ENCODE assay signal across 8 cellular contexts in genomic region chr22:37817705-37818311, GRCh38. TPM values are rescaled to one million over a fixed set of nuclear protein-coding genes. Genes with fewer than 3 reads are reported as not detected.
A peak's percentile ranks its signal among the peaks of the same experiment; 100 is the strongest.
DNase-seq lines count a peak whose midpoint lies in the region; ATAC-seq and TF ChIP-seq lines count a peak whose summit lies in the region.

No MANE protein-coding gene starts in this region.

- peaks cover 0 to 7% (median 0%) of the 10 kb centered on the region in 45 donors for H3K27me3 ChIP-seq in dorsolateral prefrontal cortex
- peaks cover 39% of the 10 kb centered on the region for H3K27me3 ChIP-seq in lower lobe of right lung (ENCODE audit: low read depth)

- no peaks in the 10 kb centered on the region for H3K36me3 ChIP-seq in lower lobe of right lung

- peak overlapping the region; percentile 21 to 70 (median 52) for H3K4me3 ChIP-seq in dorsolateral prefrontal cortex
- H3K4me3 ChIP-seq in lower lobe of right lung, result peak overlapping the region; percentile 49

- H3K4me1 ChIP-seq in lower lobe of right lung, result peaks cover 20% of the 10 kb centered on the region

- intact Hi-C loops in dorsolateral prefrontal cortex (cut with DNase I), result loop anchor here (1.0 to 10.0 kb wide), 5 partner anchors 45 to 149 kb away; partner anchors contain the start of genes C22orf23 (in 1 of the 2) and POLR2F (in 1 of the 2)
- intact Hi-C loops in lower lobe of right lung (cut with DNase I), result loop anchor here (10.0 kb wide), 1 partner anchor 47 kb away; no protein-coding TSS in a partner anchor

- TF ChIP-seq CTCF in C4-2B (conservative IDR thresholded peaks at IDR 0.05) (peak; percentile 98), dorsolateral prefrontal cortex (IDR thresholded peaks at IDR 0.05 in 54 of 56, conservative IDR thresholded peaks at IDR 0.05 in 2 of 56; ENCODE audit: low read depth in 1 of 56, partially characterized antibody in 56 of 56) (peak; percentile 84 to 99 (median 97)), lower lobe of right lung (IDR thresholded peaks at IDR 0.05) (peak; percentile 96)

- ATAC-seq in HG02588 (IDR thresholded peaks at IDR 0.05; ENCODE audit: unreplicated experiment) (peak; percentile 48), lower lobe of right lung (peak; percentile 95 to 96), HG03469 (IDR thresholded peaks at IDR 0.05; ENCODE audit: unreplicated experiment) (no peak)

- H3K27ac ChIP-seq in C4-2B, result no peak overlapping the region
- peak overlapping the region in 40 of 59 donors; percentile 15 to 81 (median 59) for H3K27ac ChIP-seq in dorsolateral prefrontal cortex
- no peak overlapping the region for H3K27ac ChIP-seq in lower lobe of right lung

- no peaks in the 10 kb centered on the region for H3K9me3 ChIP-seq in lower lobe of right lung

- DNase-seq in NCI-H526 (lab: John Stamatoyannopoulos, UW) (peak; percentile 37 to 78), dorsolateral prefrontal cortex (peak; percentile 70 to 92 (median 81)), lower lobe of right lung (peak; percentile 83)
- DNase-seq in activated CD4-positive, alpha-beta T cell treated with anti-CD3 and anti-CD28 coated beads, Interleukin-2, amount 50 U/mL, for 4 hours, result peak; percentile 76 to 77
- DNase-seq in stimulated activated CD4-positive, alpha-beta T cell treated with anti-CD3 and anti-CD28 coated beads, Interleukin-4, amount 100 ng/mL, for 24 hours, result peak; percentile 84

RNA-seq across cellular contexts. Expression of gene GALR3, which starts 5.4 kb away (rescaled TPM):
- total RNA-seq in dorsolateral prefrontal cortex, result 1 to 10 TPM in 16 of 120 experiments, under 1 TPM in 35, not detected in 69; 0.41 to 2.6 (median 0.69) TPM
- total RNA-seq in lower lobe of right lung, result not detected

RNA-seq across cellular contexts. Expression of gene GCAT, which starts 10.1 kb away (rescaled TPM):
- 10 to 100 TPM; 19.4 to 39.6 (median 27.9) TPM for total RNA-seq in dorsolateral prefrontal cortex
- 7.1 TPM for total RNA-seq in lower lobe of right lung

RNA-seq across cellular contexts. Expression of gene ANKRD54, which starts 26.3 kb away (rescaled TPM):
- total RNA-seq in dorsolateral prefrontal cortex, result 10 to 100 TPM; 19.3 to 37.9 (median 27.8) TPM
- total RNA-seq in lower lobe of right lung, result 18.3 TPM

RNA-seq across cellular contexts. Expression of gene EIF3L, which starts 31.4 kb away (rescaled TPM):
- total RNA-seq in dorsolateral prefrontal cortex (100 to 1,000 TPM; 134 to 326 (median 235) TPM), lower lobe of right lung (385 TPM)

Comparison
In these comparisons a context has a peak if more than half of its experiments do, and no peak if none do; other contexts are left out.
1. H3K27ac ChIP-seq: peak in dorsolateral prefrontal cortex (40 of 59); none in C4-2B (single experiment) and lower lobe of right lung (single experiment).
2. Peak in every context shown above with its lines, with median percentiles within 50 percentile points of each other: CTCF ChIP-seq and DNase-seq.